8 cellular contexts compared by ENCODE assay signal in genomic region chr20:45987108-45987780, GRCh38. TPM values are rescaled to one million over a fixed set of nuclear protein-coding genes. Genes with fewer than 3 reads are reported as not detected.
DNase-seq lines count a peak whose midpoint lies in the region; ATAC-seq and TF ChIP-seq lines count a peak whose summit lies in the region.

No MANE protein-coding gene starts in this region.

- TF ChIP-seq POLR2A in right lobe of liver (IDR thresholded peaks at IDR 0.05), result no peak

- POLR2A ChIA-PET in activated CD4-positive, alpha-beta T cell treated with anti-CD3 and anti-CD28 coated beads for 36 hours (lab: Charles Lee), result interaction anchor here (0.6 to 0.8 kb wide), 3 partner anchors 12 to 102 kb away, joined by 3 to 5 read pairs (median 3); no protein-coding TSS in a partner anchor

- no peak overlapping the region for H3K4me3 ChIP-seq in right lobe of liver

- no peak overlapping the region for H3K4me3 Mint-ChIP-seq in activated CD4-positive, alpha-beta T cell treated with anti-CD3 and anti-CD28 coated beads for 36 hours

- H3K36me3 Mint-ChIP-seq in activated CD4-positive, alpha-beta T cell treated with anti-CD3 and anti-CD28 coated beads for 36 hours (ENCODE audit: low read depth), result no peaks in the 10 kb centered on the region

- H3K9me3 Mint-ChIP-seq in activated CD4-positive, alpha-beta T cell treated with anti-CD3 and anti-CD28 coated beads for 36 hours (ENCODE audit: low read depth), result no peaks in the 10 kb centered on the region

- no peak overlapping the region for H3K27ac ChIP-seq in right lobe of liver

- ATAC-seq in GM18867 (IDR thresholded peaks at IDR 0.05; ENCODE audit: unreplicated experiment) (peak; percentile 41), right lobe of liver (peak; percentile 91 to 98 (median 93)), GM18868 (IDR thresholded peaks at IDR 0.05; ENCODE audit: unreplicated experiment) (no peak)
- ATAC-seq in activated CD4-positive, alpha-beta T cell treated with anti-CD3 and anti-CD28 coated beads for 36 hours, result peak; percentile 96

- intact Hi-C loops in activated CD4-positive, alpha-beta T cell treated with anti-CD3 and anti-CD28 coated beads for 36 hours (cut with DNase I, micrococcal nuclease), result loop anchor here (1.0 kb wide), 2 partner anchors 26 to 27 kb away; no protein-coding TSS in a partner anchor
- intact Hi-C loops in right lobe of liver (cut with DNase I), result no loop called here

- H3K4me1 Mint-ChIP-seq in activated CD4-positive, alpha-beta T cell treated with anti-CD3 and anti-CD28 coated beads for 36 hours, result no peaks in the 10 kb centered on the region

- no peaks in the 10 kb centered on the region for H3K36me3 ChIP-seq in right lobe of liver

- H3K9me3 ChIP-seq in right lobe of liver, result no peaks in the 10 kb centered on the region

- CTCF ChIA-PET in activated CD4-positive, alpha-beta T cell treated with anti-CD3 and anti-CD28 coated beads for 36 hours (lab: Charles Lee), result interaction anchor here (0.6 to 5.8 kb wide), 26 partner anchors 8 to 437 kb away, joined by 3 to 51 read pairs (median 3); partner anchors contain the start of gene ZNF335

- no peaks in the 10 kb centered on the region for H3K27me3 ChIP-seq in right lobe of liver

- 5% methylated on average over 11 of the region's 16 CpGs for WGBS in right lobe of liver (ENCODE audit: insufficient coverage, low coverage, low lambda C conversion rate, missing lambda C conversion rate)

- DNase-seq in AG08395 (ENCODE audit: low spot score) (peak; percentile 76), NCI-H2227 (lab: John Stamatoyannopoulos, UW; ENCODE audit: unreplicated experiment) (peak; percentile 81), cerebellar cortex (ENCODE audit: low spot score) (peak; percentile 79), right lobe of liver (peak; percentile 76 to 87 (median 84))
- peak; percentile 90 for DNase-seq in activated CD4-positive, alpha-beta T cell treated with anti-CD3 and anti-CD28 coated beads for 36 hours
- DNase-seq in stimulated activated CD8-positive, alpha-beta memory T cell treated with anti-CD3 and anti-CD28 coated beads, Interleukin-12 subunit alpha, Interleukin-12 subunit beta, amount 100 ng/mL, for 1 hour (ENCODE audit: low read depth), result peak; percentile 55

- H3K4me1 ChIP-seq in right lobe of liver, result no peaks in the 10 kb centered on the region

- H3K27ac Mint-ChIP-seq in activated CD4-positive, alpha-beta T cell treated with anti-CD3 and anti-CD28 coated beads for 36 hours, result no peak overlapping the region

- peak; percentile 63 to 90 (median 86) for TF ChIP-seq CTCF in right lobe of liver (IDR thresholded peaks at IDR 0.05)

- H3K27me3 Mint-ChIP-seq in activated CD4-positive, alpha-beta T cell treated with anti-CD3 and anti-CD28 coated beads for 36 hours, result no peaks in the 10 kb centered on the region

RNA-seq across cellular contexts. Expression of gene ZNF335, which starts 15.2 kb away (rescaled TPM):
- total RNA-seq in activated CD4-positive, alpha-beta T cell treated with anti-CD3 and anti-CD28 coated beads for 36 hours, result 10 to 100 TPM; 27.4 to 28.9 TPM
- 1 to 10 TPM; 6.5 to 9.3 (median 7.8) TPM for total RNA-seq in right lobe of liver

RNA-seq across cellular contexts. Expression of gene MMP9, which starts 21.5 kb away (rescaled TPM):
- total RNA-seq in activated CD4-positive, alpha-beta T cell treated with anti-CD3 and anti-CD28 coated beads for 36 hours, result not detected
- total RNA-seq in right lobe of liver, result 1 to 10 TPM in 4 of 6 experiments, under 1 TPM in 2; 0.61 to 2.4 (median 1.3) TPM

RNA-seq across cellular contexts. Expression of gene SLC12A5, which starts 41.8 kb away (rescaled TPM):
- total RNA-seq in activated CD4-positive, alpha-beta T cell treated with anti-CD3 and anti-CD28 coated beads for 36 hours, result under 1 TPM; 0.49 to 0.73 TPM
- total RNA-seq in right lobe of liver, result under 1 TPM in 3 of 6 experiments, not detected in 3; 0.32 to 0.91 (median 0.64) TPM

RNA-seq across cellular contexts. Expression of gene PCIF1, which starts 52.8 kb away (rescaled TPM):
- total RNA-seq in activated CD4-positive, alpha-beta T cell treated with anti-CD3 and anti-CD28 coated beads for 36 hours, result 10 to 100 TPM; 24.0 to 27.4 TPM
- total RNA-seq in right lobe of liver, result 10 to 100 TPM in 2 of 6 experiments, 1 to 10 TPM in 4; 7.8 to 12.1 (median 9.5) TPM

Comparison
In these comparisons a context has a peak if more than half of its experiments do, and no peak if none do; other contexts are left out.
1. intact Hi-C loops: an anchor here in activated CD4-positive, alpha-beta T cell treated with anti-CD3 and anti-CD28 coated beads for 36 hours (1.0 kb wide); none called in right lobe of liver.